In genomic region chr11:35058318-35058717, GRCh38 we compare ENCODE assay signal across 14 cellular contexts.
DNase-seq lines count a peak whose midpoint lies in the region; ATAC-seq and TF ChIP-seq lines count a peak whose summit lies in the region.
"Had no signal": no experiment of that assay in that cellular context is flagged by ENCODE, and none has a peak within 500 bp of the region (broad histone marks: within the 10 kb centered on the region; RNA-seq: fewer than 3 reads in every experiment).

No MANE protein-coding gene starts in this region.

- TF ChIP-seq CTCF in mammary epithelial cell (conservative IDR thresholded peaks at IDR 0.05 in 1 of 2, IDR thresholded peaks at IDR 0.05 in 1 of 2; ENCODE audit: extremely low read depth in 1 of 2, insufficient read depth in 1 of 2, low read depth in 1 of 2, low read length in 2 of 2) (no peak), breast epithelium (IDR thresholded peaks at IDR 0.05) (no peak), OCI-LY7 (conservative IDR thresholded peaks at IDR 0.05; ENCODE audit: low read length) (no peak), GM10266 (IDR thresholded peaks at IDR 0.05; ENCODE audit: control insufficient read depth, insufficient read depth, low read depth, missing control alignments) (no peak)

- CTCF ChIA-PET in mammary epithelial cell (lab: Charles Lee; ENCODE audit: low non-redundant PET): no interaction called here
- CTCF ChIA-PET in OCI-LY7 (lab: Charles Lee; ENCODE audit: unreplicated experiment): interaction anchor here (1.5 to 3.7 kb wide), 2 partner anchors 11 to 42 kb away, joined by 3 to 15 read pairs; no protein-coding TSS in a partner anchor

- H3K9ac ChIP-seq in mammary epithelial cell (ENCODE audit: insufficient read depth, low read length): no peak overlapping the region

- POLR2A ChIA-PET in OCI-LY7 (lab: Charles Lee): interaction anchor here (1.0 to 3.4 kb wide), 11 partner anchors 8 to 107 kb away, joined by 3 to 20 read pairs (median 5); no protein-coding TSS in a partner anchor

- dilution Hi-C loops in mammary epithelial cell (cut with HindIII; ENCODE audit: low sequenced_read_pairs): no loop called here

- H3K9me3 Mint-ChIP-seq in central memory CD8-positive, alpha-beta T cell: no peaks in the 10 kb centered on the region
- peaks cover 29 to 37% of the 10 kb centered on the region in 2 donors for H3K9me3 Mint-ChIP-seq in stimulated activated naive CD8-positive, alpha-beta T cell treated with anti-CD3 and anti-CD28 coated beads, Interleukin-15, amount 100 ng/mL, for 72 hours
- H3K9me3 Mint-ChIP-seq: nephron progenitor cell had no signal

- H4K20me1 ChIP-seq in mammary epithelial cell (ENCODE audit: insufficient read depth, low read length) (no peaks in the 10 kb centered on the region), OCI-LY7 (ENCODE audit: insufficient read depth, low read length) (no peaks in the 10 kb centered on the region)

- intact Hi-C loops in mammary epithelial cell (cut with micrococcal nuclease): no loop called here
- intact Hi-C loops in breast epithelium (cut with DNase I; ENCODE audit: low total_unique reads): no loop called here
- intact Hi-C loops in OCI-LY7 (cut with micrococcal nuclease; ENCODE audit: unreplicated experiment): loop anchor here (2.0 to 5.0 kb wide), 2 partner anchors 20 to 61 kb away; no protein-coding TSS in a partner anchor

- no peak for TF ChIP-seq POLR2A in breast epithelium (IDR thresholded peaks at IDR 0.05)

- H3K4me1 Mint-ChIP-seq in central memory CD8-positive, alpha-beta T cell: peaks cover 45% of the 10 kb centered on the region
- H3K4me1 Mint-ChIP-seq in stimulated activated naive CD8-positive, alpha-beta T cell treated with anti-CD3 and anti-CD28 coated beads, Interleukin-15, amount 100 ng/mL, for 72 hours: peaks cover 33% of the 10 kb centered on the region
- H3K4me1 Mint-ChIP-seq: nephron progenitor cell had no signal

- H3K9me3 ChIP-seq in mammary epithelial cell (replicated peaks; ENCODE audit: insufficient read depth, low read length): no peaks in the 10 kb centered on the region
- no peaks in the 10 kb centered on the region for H3K9me3 ChIP-seq in breast epithelium
- H3K9me3 ChIP-seq in OCI-LY7 (ENCODE audit: low read length): 0 out of 2 replicates have a peak, but pooled peaks cover 7% of the 10 kb centered on the region
- H3K9me3 ChIP-seq: left ventricle myocardium inferior, SJCRH30, upper lobe of left lung had no signal

- H3K4me3 Mint-ChIP-seq in central memory CD8-positive, alpha-beta T cell: no peak overlapping the region
- no peak overlapping the region for H3K4me3 Mint-ChIP-seq in stimulated activated naive CD8-positive, alpha-beta T cell treated with anti-CD3 and anti-CD28 coated beads, Interleukin-15, amount 100 ng/mL, for 72 hours
- H3K4me3 Mint-ChIP-seq: activated CD4-positive, alpha-beta memory T cell treated with anti-CD3 and anti-CD28 coated beads for 36 hours; nephron progenitor cell had no signal

- H3K9me2 ChIP-seq in OCI-LY7 (ENCODE audit: insufficient read depth, low read length): no peaks in the 10 kb centered on the region

- peak overlapping the region; percentile 77 for H3K27ac Mint-ChIP-seq in central memory CD8-positive, alpha-beta T cell (ENCODE audit: low read depth)
- H3K27ac Mint-ChIP-seq in stimulated activated naive CD8-positive, alpha-beta T cell treated with anti-CD3 and anti-CD28 coated beads, Interleukin-15, amount 100 ng/mL, for 72 hours: no peak overlapping the region
- H3K27ac Mint-ChIP-seq: activated CD4-positive, alpha-beta memory T cell treated with anti-CD3 and anti-CD28 coated beads for 36 hours; nephron progenitor cell had no signal

- no peak overlapping the region for H3K4me2 ChIP-seq in mammary epithelial cell (ENCODE audit: insufficient read depth, low read depth, low read length)
- H3K4me2 ChIP-seq in OCI-LY7 (ENCODE audit: low read length): peak overlapping the region; percentile 56; the same call in 1 of the 2 replicates

- H3K27ac ChIP-seq in mammary epithelial cell (ENCODE audit: insufficient read depth, low read depth, low read length) (peak overlapping the region; percentile 90), breast epithelium (no peak overlapping the region), OCI-LY7 (ENCODE audit: low read depth, low read length, poor library complexity, severe bottlenecking) (no peak overlapping the region)
- H3K27ac ChIP-seq: left ventricle myocardium inferior, SJCRH30, upper lobe of left lung had no signal

- DNase-seq in mammary epithelial cell (no peak), breast epithelium (ENCODE audit: low spot score in 2 of 2) (no peak), OCI-LY7 (ENCODE audit: low spot score) (no peak), glomerular visceral epithelial cell (ENCODE audit: extremely low spot score) (no peak), GM10266 (ENCODE audit: extremely low spot score) (no peak)
- DNase-seq in central memory CD8-positive, alpha-beta T cell (ENCODE audit: low spot score in 2 of 2): no peak
- no peak for DNase-seq in stimulated activated naive CD8-positive, alpha-beta T cell treated with anti-CD3 and anti-CD28 coated beads, Interleukin-15, amount 100 ng/mL, for 72 hours
- DNase-seq: activated CD4-positive, alpha-beta memory T cell treated with anti-CD3 and anti-CD28 coated beads for 36 hours; effector memory CD4-positive, alpha-beta T cell; left ventricle myocardium inferior; nephron progenitor cell; SJCRH30; upper lobe of left lung had no signal

- in situ Hi-C loops in mammary epithelial cell (cut with MboI; ENCODE audit: low sequenced_read_pairs in 2 of 2): no loop called here

- BruUV-seq in mammary epithelial cell (replicated peaks; lab: Mats Ljungman, UMichigan) (no TSS peak), OCI-LY7 (replicated peaks; lab: Mats Ljungman, UMichigan) (no TSS peak)

- ATAC-seq in central memory CD8-positive, alpha-beta T cell (replicated peaks; ENCODE audit: extremely low read depth, poor library complexity, severe bottlenecking): no peak
- ATAC-seq in stimulated activated naive CD8-positive, alpha-beta T cell treated with anti-CD3 and anti-CD28 coated beads, Interleukin-15, amount 100 ng/mL, for 72 hours: peak; percentile 55
- ATAC-seq in HG02840 (IDR thresholded peaks at IDR 0.05; ENCODE audit: low FRiP score, unreplicated experiment): no peak

- H3K4me1 ChIP-seq in mammary epithelial cell (ENCODE audit: insufficient read depth, low read length): peaks cover 24% of the 10 kb centered on the region
- H3K4me1 ChIP-seq in breast epithelium: no peaks in the 10 kb centered on the region
- H3K4me1 ChIP-seq in OCI-LY7 (ENCODE audit: insufficient read depth, low read length, poor library complexity, severe bottlenecking): peaks cover 21% of the 10 kb centered on the region
- H3K4me1 ChIP-seq: left ventricle myocardium inferior, SJCRH30 had no signal

- H2AFZ ChIP-seq in mammary epithelial cell (ENCODE audit: low read depth, low read length): no peak overlapping the region
- peak overlapping the region; percentile 94; the same call in 1 of the 2 replicates for H2AFZ ChIP-seq in OCI-LY7 (ENCODE audit: low read length)

- H3K36me3 Mint-ChIP-seq in central memory CD8-positive, alpha-beta T cell (ENCODE audit: insufficient read depth): no peaks in the 10 kb centered on the region

- H3K79me2 ChIP-seq in mammary epithelial cell (ENCODE audit: insufficient read depth, low read length): no peaks in the 10 kb centered on the region
- H3K79me2 ChIP-seq in OCI-LY7 (ENCODE audit: insufficient read depth, low read depth, low read length): no peaks in the 10 kb centered on the region

- H3K27me3 ChIP-seq in mammary epithelial cell (ENCODE audit: insufficient read depth, low read length) (no peaks in the 10 kb centered on the region), breast epithelium (no peaks in the 10 kb centered on the region)
- H3K27me3 ChIP-seq: upper lobe of left lung had no signal

- no peaks in the 10 kb centered on the region for H3K27me3 Mint-ChIP-seq in central memory CD8-positive, alpha-beta T cell
- H3K27me3 Mint-ChIP-seq in stimulated activated naive CD8-positive, alpha-beta T cell treated with anti-CD3 and anti-CD28 coated beads, Interleukin-15, amount 100 ng/mL, for 72 hours: no peaks in the 10 kb centered on the region
- H3K27me3 Mint-ChIP-seq: activated CD4-positive, alpha-beta memory T cell treated with anti-CD3 and anti-CD28 coated beads for 36 hours had no signal

- no peaks in the 10 kb centered on the region for H3K36me3 ChIP-seq in mammary epithelial cell (ENCODE audit: insufficient read depth, low read length)
- H3K36me3 ChIP-seq in breast epithelium: no peaks in the 10 kb centered on the region
- no peaks in the 10 kb centered on the region for H3K36me3 ChIP-seq in OCI-LY7 (ENCODE audit: insufficient read depth, low read length)
- H3K36me3 ChIP-seq: left ventricle myocardium inferior, SJCRH30, upper lobe of left lung had no signal

- H3K4me3 ChIP-seq in mammary epithelial cell (replicated peaks in 1 of 3; ENCODE audit: insufficient read depth in 1 of 3, low read depth in 2 of 3, low read length in 3 of 3) (no peak overlapping the region), breast epithelium (no peak overlapping the region), OCI-LY7 (ENCODE audit: low read depth, low read length, poor library complexity, severe bottlenecking) (no peak overlapping the region)
- H3K4me3 ChIP-seq: left ventricle myocardium inferior, SJCRH30, upper lobe of left lung had no signal
